Comparison of ENCODE assay signal across 30 cellular contexts in the genomic region with DNA sequence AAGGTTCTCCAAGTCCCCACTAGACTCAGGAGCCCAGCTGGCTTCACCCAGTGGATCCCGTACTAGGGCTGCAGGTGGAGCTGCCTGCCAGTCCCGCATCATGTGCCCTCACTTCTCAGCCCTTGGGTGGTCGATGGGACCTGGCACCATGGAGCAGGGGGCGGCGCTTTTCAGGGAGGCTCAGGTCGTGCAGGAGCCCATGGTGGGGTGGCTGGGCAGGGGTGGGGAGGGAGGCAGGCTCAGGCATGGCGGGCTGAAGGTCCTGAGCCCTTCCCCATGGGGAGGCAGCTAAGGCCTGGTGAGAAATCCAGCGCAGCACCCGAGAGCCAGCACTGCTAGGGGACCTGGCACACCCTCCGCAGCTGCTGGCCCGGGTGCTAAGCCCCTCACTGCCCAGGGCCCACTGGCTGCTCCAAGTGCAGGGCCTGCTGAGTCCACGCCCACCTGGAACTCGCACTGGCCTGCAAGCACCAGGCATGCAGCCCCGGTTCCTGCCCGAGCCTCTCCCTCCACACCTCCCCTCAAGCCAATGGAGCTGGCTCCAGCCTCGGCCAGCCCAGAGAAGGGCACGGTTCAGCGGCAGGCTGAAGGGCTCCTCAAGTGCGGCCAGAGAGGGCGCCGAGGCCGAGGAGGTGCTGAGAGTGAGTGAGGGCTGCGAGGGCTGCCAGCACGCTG.
"Had no signal": no experiment of that assay in that cellular context is flagged by ENCODE, and none has a peak within 500 bp of the region (broad histone marks: within the 10 kb centered on the region; RNA-seq: fewer than 3 reads in every experiment).

No MANE protein-coding gene starts in this region.

- H3K27me3 Mint-ChIP-seq: activated CD4-positive, alpha-beta T cell treated with anti-CD3 and anti-CD28 coated beads for 36 hours; activated CD4-positive, alpha-beta T cell treated with anti-CD3 and anti-CD28 coated beads, Interleukin-2, amount 10 ng/mL, durations not matched to agents 7 days and 5 days; activated T-cell treated with anti-CD3 and anti-CD28 coated beads, Interleukin-2, amount 50 U/mL, for 24 hours had no signal

- H3K36me3 ChIP-seq: adrenal gland, breast epithelium, SJSA1 had no signal

- H3K4me1 Mint-ChIP-seq: activated CD4-positive, alpha-beta T cell treated with anti-CD3 and anti-CD28 coated beads for 36 hours; activated CD4-positive, alpha-beta T cell treated with anti-CD3 and anti-CD28 coated beads, Interleukin-2, amount 10 ng/mL, durations not matched to agents 7 days and 5 days had no signal

- H3K9ac ChIP-seq: KMS-11, SK-N-SH had no signal

- H3K27me3 ChIP-seq: adrenal gland, body of pancreas, breast epithelium, SJSA1 had no signal

- H3K4me3 Mint-ChIP-seq: activated CD4-positive, alpha-beta T cell treated with anti-CD3 and anti-CD28 coated beads for 36 hours; activated CD4-positive, alpha-beta T cell treated with anti-CD3 and anti-CD28 coated beads, Interleukin-2, amount 10 ng/mL, durations not matched to agents 7 days and 5 days; activated CD8-positive, alpha-beta T cell treated with anti-CD3 and anti-CD28 coated beads, Interleukin-2, amount 10 ng/mL, durations not matched to agents 7 days and 5 days; activated naive CD4-positive, alpha-beta T cell treated with anti-CD3 and anti-CD28 coated beads for 36 hours; activated T-cell treated with anti-CD3 and anti-CD28 coated beads, Interleukin-2, amount 50 U/mL, for 24 hours; activated T-helper 1 cell treated with anti-CD3 and anti-CD28 coated beads, Interleukin-12 subunit alpha, Interleukin-12 subunit beta, Interleukin-2, Interleukin-4 antibody, amounts not matched to agents 30 ng/mL and 10 ng/mL and 1 ng/mL, durations not matched to agents 14 hours and 24 hours and 36 hours; T-helper 1 cell treated with Interleukin-12 subunit alpha and Interleukin-12 subunit beta and Interleukin-4 antibody, amounts not matched to agents 30 μg/mL and 1 μg/mL, for 36 hours; T-helper 2 cell treated with Interferon-gamma antibody and Interleukin-4, amounts not matched to agents 5 μg/mL and 100 μg/mL, for 36 hours had no signal

- H3K4me1 ChIP-seq: adrenal gland, body of pancreas, breast epithelium, SJSA1 had no signal

- ATAC-seq: activated CD4-positive, alpha-beta T cell treated with anti-CD3 and anti-CD28 coated beads for 36 hours; activated CD4-positive, CD25-positive, alpha-beta regulatory T cell treated with anti-CD3 and anti-CD28 coated beads, Interleukin-2, amount 50 U/mL, for 24 hours; activated CD8-positive, alpha-beta T cell treated with anti-CD3 and anti-CD28 coated beads, Interleukin-2, amount 10 ng/mL, durations not matched to agents 7 days and 5 days; activated naive CD4-positive, alpha-beta T cell treated with anti-CD3 and anti-CD28 coated beads, Interleukin-2, amount 50 U/mL, for 72 hours; body of pancreas; Panc1 had no signal

- DNase-seq: activated CD4-positive, alpha-beta T cell treated with anti-CD3 and anti-CD28 coated beads for 36 hours; activated CD4-positive, alpha-beta T cell treated with anti-CD3 and anti-CD28 coated beads, Interleukin-2, amount 10 ng/mL, durations not matched to agents 7 days and 5 days; activated CD4-positive, alpha-beta T cell treated with anti-CD3 and anti-CD28 coated beads, Interleukin-2, amount 50 U/mL, for 48 hours; activated CD8-positive, alpha-beta T cell treated with anti-CD3 and anti-CD28 coated beads, Interleukin-2, amount 10 ng/mL, durations not matched to agents 7 days and 5 days; activated gamma-delta T cell treated with Interleukin-2 at 50 U/mL for 16 hours; activated naive CD4-positive, alpha-beta T cell treated with anti-CD3 and anti-CD28 coated beads for 36 hours; activated T-cell treated with anti-CD3 and anti-CD28 coated beads, Interleukin-2, amount 50 U/mL, for 24 hours; adrenal gland; body of pancreas; caudate nucleus; MM.1S; NCI-H1105; NCI-H1417 treated with DMSO at 0.1 percent for 48 hours; NCI-H187 treated with DMSO at 0.1 percent for 48 hours; NCI-H2081; NCI-H226; NCI-H524 treated with DMSO at 0.1 percent for 48 hours; SHP77 treated with DMSO at 0.1 percent for 48 hours; SK-N-SH had no signal

- H3K27ac ChIP-seq: adrenal gland, body of pancreas, breast epithelium, KMS-11, SJSA1 had no signal

- H3K4me3 ChIP-seq: adrenal gland, body of pancreas, breast epithelium, SJSA1 had no signal

- H3K9me3 ChIP-seq: body of pancreas had no signal

- H3K27ac Mint-ChIP-seq: activated CD4-positive, alpha-beta T cell treated with anti-CD3 and anti-CD28 coated beads for 36 hours; activated CD4-positive, alpha-beta T cell treated with anti-CD3 and anti-CD28 coated beads, Interleukin-2, amount 10 ng/mL, durations not matched to agents 7 days and 5 days; activated CD8-positive, alpha-beta T cell treated with anti-CD3 and anti-CD28 coated beads, Interleukin-2, amount 10 ng/mL, durations not matched to agents 7 days and 5 days; activated naive CD4-positive, alpha-beta T cell treated with anti-CD3 and anti-CD28 coated beads for 36 hours; activated naive CD4-positive, alpha-beta T cell treated with anti-CD3 and anti-CD28 coated beads, Interleukin-2, amount 50 U/mL, for 72 hours; activated T-cell treated with anti-CD3 and anti-CD28 coated beads, Interleukin-2, amount 50 U/mL, for 24 hours; activated T-helper 1 cell treated with anti-CD3 and anti-CD28 coated beads, Interleukin-12 subunit alpha, Interleukin-12 subunit beta, Interleukin-2, Interleukin-4 antibody, amounts not matched to agents 30 ng/mL and 10 ng/mL and 1 ng/mL, durations not matched to agents 14 hours and 24 hours and 36 hours; T-helper 1 cell treated with Interleukin-12 subunit alpha and Interleukin-12 subunit beta and Interleukin-4 antibody, amounts not matched to agents 30 μg/mL and 1 μg/mL, for 36 hours; T-helper 2 cell treated with Interferon-gamma antibody and Interleukin-4, amounts not matched to agents 5 μg/mL and 100 μg/mL, for 36 hours had no signal

- H3K9me2 ChIP-seq: SK-N-SH had no signal

- H3K4me2 ChIP-seq: KMS-11, SK-N-SH had no signal

- FAIRE-seq: astrocyte, TTC549 had no signal
